In genomic region chrY:7731651-7732050, GRCh38 we compare ENCODE assay signal across 20 cellular contexts.
DNase-seq lines count a peak whose midpoint lies in the region; TF ChIP-seq lines count a peak whose summit lies in the region.
"Had no signal": no experiment of that assay in that cellular context is flagged by ENCODE, and none has a peak within 500 bp of the region (broad histone marks: within the 10 kb centered on the region; RNA-seq: fewer than 3 reads in every experiment).

No MANE protein-coding gene starts in this region.

- peak overlapping the region; percentile 54; the same call in 1 of the 2 replicates for H3K4me2 ChIP-seq in OCI-LY7 (ENCODE audit: low read length)
- H3K4me2 ChIP-seq: BLaER1 treated with 17β-estradiol and CSF1 and Interleukin-3, amounts not matched to agents 10 nM and 100 nM; GM23338 had no signal

- POLR2A ChIA-PET in OCI-LY7 (lab: Charles Lee): interaction anchor here (1.1 kb wide), 2 partner anchors 40 to 68 kb away, joined by 3 read pairs; no protein-coding TSS in a partner anchor

- no peaks in the 10 kb centered on the region for H3K27me3 ChIP-seq in neutrophil
- H3K27me3 ChIP-seq: BLaER1 treated with 17β-estradiol and CSF1 and Interleukin-3, amounts not matched to agents 10 nM and 100 nM had no signal

- peak overlapping the region; percentile 95 for H3K27ac ChIP-seq in OCI-LY7 (ENCODE audit: low read depth, low read length, poor library complexity, severe bottlenecking)
- peak overlapping the region; percentile 42 for H3K27ac ChIP-seq in neutrophil
- H3K27ac ChIP-seq: 22Rv1; BLaER1 treated with 17β-estradiol and CSF1 and Interleukin-3, amounts not matched to agents 10 nM and 100 nM had no signal

- no peaks in the 10 kb centered on the region for H3K9me2 ChIP-seq in OCI-LY7 (ENCODE audit: insufficient read depth, low read length)

- CTCF ChIA-PET in OCI-LY7 (lab: Charles Lee; ENCODE audit: unreplicated experiment): no interaction called here

- H4K20me1 ChIP-seq in OCI-LY7 (ENCODE audit: insufficient read depth, low read length): no peaks in the 10 kb centered on the region
- H4K20me1 ChIP-seq: BLaER1 treated with 17β-estradiol and CSF1 and Interleukin-3, amounts not matched to agents 10 nM and 100 nM had no signal

- BruUV-seq in OCI-LY7 (replicated peaks; lab: Mats Ljungman, UMichigan): no TSS peak

- TF ChIP-seq CTCF in OCI-LY7 (conservative IDR thresholded peaks at IDR 0.05; ENCODE audit: low read length) (no peak), neutrophil (IDR thresholded peaks at IDR 0.05) (no peak)

- no peak overlapping the region for H3K4me3 ChIP-seq in OCI-LY7 (ENCODE audit: low read depth, low read length, poor library complexity, severe bottlenecking)
- no peak overlapping the region for H3K4me3 ChIP-seq in neutrophil (ENCODE audit: low read depth in 1 of 2, low read length in 1 of 2)
- H3K4me3 ChIP-seq: BLaER1 treated with 17β-estradiol and CSF1 and Interleukin-3, amounts not matched to agents 10 nM and 100 nM; GM12878; GM23338 had no signal

- H3K9me3 ChIP-seq in OCI-LY7 (ENCODE audit: low read length) (no peaks in the 10 kb centered on the region), neutrophil (no peaks in the 10 kb centered on the region)
- H3K9me3 ChIP-seq: BLaER1 treated with 17β-estradiol and CSF1 and Interleukin-3, amounts not matched to agents 10 nM and 100 nM had no signal

- H3K36me3 ChIP-seq in OCI-LY7 (ENCODE audit: insufficient read depth, low read length) (no peaks in the 10 kb centered on the region), neutrophil (no peaks in the 10 kb centered on the region)
- H3K36me3 ChIP-seq: BLaER1 treated with 17β-estradiol and CSF1 and Interleukin-3, amounts not matched to agents 10 nM and 100 nM had no signal

- H3K4me1 ChIP-seq in OCI-LY7 (ENCODE audit: insufficient read depth, low read length, poor library complexity, severe bottlenecking) (peaks cover 73% of the 10 kb centered on the region), neutrophil (ENCODE audit: control insufficient read depth in 1 of 2, insufficient read depth in 1 of 2, low read depth in 1 of 2, low read length in 1 of 2) (peaks cover 0 to 56% of the 10 kb centered on the region in 2 experiments)
- H3K4me1 ChIP-seq: BLaER1 treated with 17β-estradiol and CSF1 and Interleukin-3, amounts not matched to agents 10 nM and 100 nM had no signal

- DNase-seq in NCI-H526 treated with DMSO at 0.1 percent for 48 hours (lab: John Stamatoyannopoulos, UW): peak; percentile 0
- DNase-seq in NCI-H526 (lab: John Stamatoyannopoulos, UW): no peak
- DNase-seq in NCI-H2171 treated with DMSO at 0.1 percent for 48 hours (lab: John Stamatoyannopoulos, UW): peak; percentile 65
- peak; percentile 79 for DNase-seq in OCI-LY7 (ENCODE audit: low spot score)
- no peak for DNase-seq in mesenteric fat pad (ENCODE audit: low spot score)
- no peak for DNase-seq in ecto neural progenitor cell (ENCODE audit: low spot score)
- DNase-seq in stimulated activated CD4-positive, alpha-beta T cell treated with anti-CD3 and anti-CD28 coated beads, Interleukin-2, amount 100 ng/mL, for 24 hours: no peak
- DNase-seq: Calu3; CD4-positive, alpha-beta T cell; CD8-positive, alpha-beta memory T cell; DMS53; DMS79 treated with DMSO at 0.1 percent for 48 hours; EL; GDM1; H9 had no signal

- H2AFZ ChIP-seq in OCI-LY7 (ENCODE audit: low read length): no peak overlapping the region
- H2AFZ ChIP-seq: GM23338 had no signal

- intact Hi-C loops in OCI-LY7 (cut with micrococcal nuclease; ENCODE audit: unreplicated experiment): loop anchor here (10.0 kb wide), 1 partner anchor 457 kb away; no protein-coding TSS in a partner anchor

- H3K79me2 ChIP-seq in OCI-LY7 (ENCODE audit: insufficient read depth, low read depth, low read length): no peaks in the 10 kb centered on the region

Comparison
In these comparisons a context has a peak if more than half of its experiments do, and no peak if none do; other contexts are left out.
1. DNase-seq: peak in NCI-H526 treated with DMSO at 0.1 percent for 48 hours (single experiment), NCI-H2171 treated with DMSO at 0.1 percent for 48 hours (single experiment) and OCI-LY7 (single experiment); none in NCI-H526 (0 of 2), mesenteric fat pad (single experiment), ecto neural progenitor cell (single experiment) and stimulated activated CD4-positive, alpha-beta T cell treated with anti-CD3 and anti-CD28 coated beads, Interleukin-2, amount 100 ng/mL, for 24 hours (0 of 2).